Comparison of ENCODE assay signal across 9 cellular contexts in genomic region chr2:230418341-230419016, GRCh38. TPM values are rescaled to one million over a fixed set of nuclear protein-coding genes. Genes with fewer than 3 reads are reported as not detected.
DNase-seq lines count a peak whose midpoint lies in the region; ATAC-seq and TF ChIP-seq lines count a peak whose summit lies in the region.
"Had no signal": no experiment of that assay in that cellular context is flagged by ENCODE, and none has a peak within 500 bp of the region (broad histone marks: within the 10 kb centered on the region; RNA-seq: fewer than 3 reads in every experiment).

No MANE protein-coding gene starts in this region.

- H3K27ac ChIP-seq in CD8-positive, alpha-beta memory T cell (ENCODE audit: low read depth, low read length): peak overlapping the region; percentile 20
- no peak overlapping the region for H3K27ac ChIP-seq in MM.1S (ENCODE audit: low read length)
- peak overlapping the region; percentile 61 for H3K27ac ChIP-seq in osteoblast (ENCODE audit: low read depth, low read length)

- peak overlapping the region; percentile 96 for H3K4me3 ChIP-seq in CD8-positive, alpha-beta memory T cell (ENCODE audit: low read length)
- H3K4me3 ChIP-seq in MM.1S (ENCODE audit: low read length) (peak overlapping the region; percentile 89), choroid plexus epithelial cell (ENCODE audit: low read depth, low read length) (peak overlapping the region; percentile 72), osteoblast (ENCODE audit: insufficient read depth, low read length) (peak overlapping the region; percentile 51)

- H3K4me2 ChIP-seq in MM.1S (ENCODE audit: low read depth, low read length) (peak overlapping the region; percentile 99), osteoblast (ENCODE audit: insufficient read depth, low read length) (peak overlapping the region; percentile 81)

- no peaks in the 10 kb centered on the region for H3K9me3 ChIP-seq in CD8-positive, alpha-beta memory T cell (ENCODE audit: low read length)
- no peaks in the 10 kb centered on the region for H3K9me3 ChIP-seq in MM.1S (replicated peaks; ENCODE audit: insufficient read depth, low read length)
- no peaks in the 10 kb centered on the region for H3K9me3 ChIP-seq in osteoblast (ENCODE audit: low read depth, low read length)

- H3K36me3 ChIP-seq in CD8-positive, alpha-beta memory T cell (ENCODE audit: insufficient read depth, low read length): peaks cover 4% of the 10 kb centered on the region
- H3K36me3 ChIP-seq in MM.1S (replicated peaks; ENCODE audit: insufficient read depth, low read length) (no peaks in the 10 kb centered on the region), osteoblast (ENCODE audit: insufficient read depth, low read length) (peaks cover 6% of the 10 kb centered on the region)

- no peak for TF ChIP-seq CTCF in MM.1S (IDR thresholded peaks at IDR 0.05; ENCODE audit: low read length)
- no peak for TF ChIP-seq CTCF in choroid plexus epithelial cell (conservative IDR thresholded peaks at IDR 0.05; ENCODE audit: low read depth, low read length)
- no peak for TF ChIP-seq CTCF in osteoblast (IDR thresholded peaks at IDR 0.05; ENCODE audit: extremely low read depth, low read depth, low read length)
- no peak for TF ChIP-seq CTCF in endothelial cell (IDR thresholded peaks at IDR 0.05; ENCODE audit: unreplicated experiment)

- no peaks in the 10 kb centered on the region for H3K9me2 ChIP-seq in MM.1S (replicated peaks; ENCODE audit: insufficient read depth, low read length)

- H3K79me2 ChIP-seq in MM.1S (ENCODE audit: low read length) (peaks cover 69% of the 10 kb centered on the region), osteoblast (ENCODE audit: insufficient read depth, low read length) (peaks cover 76% of the 10 kb centered on the region)

- H2AFZ ChIP-seq in MM.1S (ENCODE audit: low read length) (no peak overlapping the region), osteoblast (ENCODE audit: low read length) (no peak overlapping the region)

- no peaks in the 10 kb centered on the region for H3K9me3 Mint-ChIP-seq in CD8-positive, alpha-beta memory T cell
- no peaks in the 10 kb centered on the region for H3K9me3 Mint-ChIP-seq in endothelial cell (ENCODE audit: unreplicated experiment)

- no peaks in the 10 kb centered on the region for H4K20me1 ChIP-seq in MM.1S (ENCODE audit: insufficient read depth, low read length)
- H4K20me1 ChIP-seq in osteoblast (ENCODE audit: insufficient read depth, low read length): peaks cover 4% of the 10 kb centered on the region

- H3K27me3 Mint-ChIP-seq in CD8-positive, alpha-beta memory T cell: no peaks in the 10 kb centered on the region
- no peaks in the 10 kb centered on the region for H3K27me3 Mint-ChIP-seq in endothelial cell (ENCODE audit: unreplicated experiment)

- peak overlapping the region; percentile 12 to 93 (median 86) for H3K27ac Mint-ChIP-seq in CD8-positive, alpha-beta memory T cell
- H3K27ac Mint-ChIP-seq in endothelial cell (ENCODE audit: unreplicated experiment): no peak overlapping the region

- H3K4me1 Mint-ChIP-seq in CD8-positive, alpha-beta memory T cell: peaks cover 77 to 93% (median 87%) of the 10 kb centered on the region in 3 donors
- peaks cover 19% of the 10 kb centered on the region for H3K4me1 Mint-ChIP-seq in endothelial cell (ENCODE audit: unreplicated experiment)

- CTCF ChIA-PET in CD8-positive, alpha-beta memory T cell (lab: Charles Lee): interaction anchor here (0.9 to 1.7 kb wide), 3 partner anchors 15 to 185 kb away, joined by 3 read pairs; no protein-coding TSS in a partner anchor

- H3K4me3 Mint-ChIP-seq in CD8-positive, alpha-beta memory T cell: peak overlapping the region; percentile 82 to 99 (median 93)
- no peak overlapping the region for H3K4me3 Mint-ChIP-seq in endothelial cell (ENCODE audit: unreplicated experiment)

- ATAC-seq in HG02610 (IDR thresholded peaks at IDR 0.05; ENCODE audit: unreplicated experiment): no peak

- H3F3A ChIP-seq in MM.1S (ENCODE audit: insufficient read depth, low read length): peaks cover 9% of the 10 kb centered on the region

- no peaks in the 10 kb centered on the region for H3K27me3 ChIP-seq in CD8-positive, alpha-beta memory T cell (ENCODE audit: insufficient read depth, low read length, poor library complexity, severe bottlenecking)
- H3K27me3 ChIP-seq in MM.1S (replicated peaks; ENCODE audit: insufficient read depth, low read length) (no peaks in the 10 kb centered on the region), osteoblast (ENCODE audit: insufficient read depth, low read length) (no peaks in the 10 kb centered on the region)

- peak overlapping the region; percentile 81; the same call in 1 of the 2 replicates for H3K9ac ChIP-seq in MM.1S (ENCODE audit: low read length)

- POLR2A ChIA-PET in CD8-positive, alpha-beta memory T cell (lab: Charles Lee): interaction anchor here (0.6 to 1.9 kb wide), 2 partner anchors 184 to 185 kb away, joined by 3 to 7 read pairs; no protein-coding TSS in a partner anchor

- peaks cover 4 to 55% (median 19%) of the 10 kb centered on the region in 3 donors for H3K36me3 Mint-ChIP-seq in CD8-positive, alpha-beta memory T cell
- no peaks in the 10 kb centered on the region for H3K36me3 Mint-ChIP-seq in endothelial cell (ENCODE audit: low read depth, unreplicated experiment)

- no peak for DNase-seq in CD8-positive, alpha-beta memory T cell
- no peak for DNase-seq in MM.1S
- DNase-seq in choroid plexus epithelial cell (ENCODE audit: low read depth): peak; percentile 75
- DNase-seq in osteoblast (ENCODE audit: insufficient read length, low spot score, missing footprints): peak; percentile 70
- DNase-seq in middle frontal gyrus (ENCODE audit: extremely low spot score, low spot score): no peak
- no peak for DNase-seq in NCI-H1092 (lab: John Stamatoyannopoulos, UW)
- no peak for DNase-seq in endothelial cell (ENCODE audit: low spot score)
- DNase-seq: stimulated activated CD8-positive, alpha-beta memory T cell treated with anti-CD3 and anti-CD28 coated beads, Interleukin-4, amount 100 ng/mL, for 48 hours had no signal

- peaks cover 70% of the 10 kb centered on the region for H3K4me1 ChIP-seq in CD8-positive, alpha-beta memory T cell (ENCODE audit: insufficient read depth, low read length)
- H3K4me1 ChIP-seq in MM.1S (ENCODE audit: low read length) (peaks cover 15% of the 10 kb centered on the region), osteoblast (ENCODE audit: insufficient read depth, low read length) (peaks cover 46% of the 10 kb centered on the region)

RNA-seq across cellular contexts. Expression of gene SP100, which starts 2.5 kb away (rescaled TPM):
- total RNA-seq in CD8-positive, alpha-beta memory T cell: 10 to 100 TPM; 82.7 to 84.4 TPM
- 209 TPM for polyA plus RNA-seq in CD8-positive, alpha-beta memory T cell
- total RNA-seq in osteoblast (137 and 149 TPM in 2 replicates), endothelial cell (ENCODE audit: unreplicated experiment) (8.3 TPM)

Comparison
In these comparisons a context has a peak if more than half of its experiments do, and no peak if none do; other contexts are left out.
1. DNase-seq: peak in choroid plexus epithelial cell (single experiment) and osteoblast (single experiment); none in CD8-positive, alpha-beta memory T cell (0 of 5), MM.1S (single experiment), middle frontal gyrus (single experiment), NCI-H1092 (single experiment) and endothelial cell (single experiment).
2. Peak in every context shown above with its lines, with median percentiles within 50 percentile points of each other: H3K4me3 ChIP-seq.